In the genomic region with DNA sequence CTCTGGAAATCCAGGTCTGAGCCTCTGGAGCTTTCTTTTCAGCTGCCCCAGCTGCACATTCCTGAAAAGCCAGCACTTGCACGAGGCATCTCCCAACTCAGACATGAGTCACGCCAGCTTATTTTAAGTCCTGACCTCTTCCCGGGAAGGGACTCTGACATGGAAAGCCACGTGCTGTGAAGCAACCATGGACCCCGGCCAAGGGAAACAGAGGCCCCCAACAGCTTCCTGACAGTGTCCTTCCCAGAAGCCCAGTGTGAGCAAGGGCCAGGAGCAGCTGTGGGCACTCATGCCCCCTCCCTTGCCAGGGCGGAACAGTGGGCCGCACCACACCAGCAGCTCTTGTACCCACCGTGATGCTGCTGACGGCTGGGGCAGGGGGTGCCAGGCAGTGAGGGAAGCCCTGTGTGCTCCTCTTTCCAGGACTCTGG, we compare ENCODE assay signal across 11 cellular contexts.
A peak's percentile ranks its signal among the peaks of the same experiment; 100 is the strongest.
DNase-seq lines count a peak whose midpoint lies in the region; ATAC-seq, FAIRE-seq and TF ChIP-seq lines count a peak whose summit lies in the region.
"Had no signal": no experiment of that assay in that cellular context is flagged by ENCODE, and none has a peak within 500 bp of the region (broad histone marks: within the 10 kb centered on the region; RNA-seq: fewer than 3 reads in every experiment).

No MANE protein-coding gene starts in this region.

- H3K9ac ChIP-seq in keratinocyte (ENCODE audit: control insufficient read depth, extremely low read depth, insufficient read depth, low read length) = no peak overlapping the region
- H3K9ac ChIP-seq in skeletal muscle satellite cell (ENCODE audit: low read depth, low read length) = no peak overlapping the region

- no peaks in the 10 kb centered on the region for H3K36me3 ChIP-seq in keratinocyte (ENCODE audit: control insufficient read depth in 2 of 2, extremely low read depth in 1 of 2, insufficient read depth in 2 of 2, low read length in 2 of 2)
- no peaks in the 10 kb centered on the region for H3K36me3 ChIP-seq in skeletal muscle satellite cell (ENCODE audit: insufficient read depth, low read length)

- TF ChIP-seq CTCF in cardiac fibroblast (IDR thresholded peaks at IDR 0.05; ENCODE audit: low read depth, low read length) (no peak), keratinocyte (optimal IDR thresholded peaks at IDR 0.05 in 1 of 3, IDR thresholded peaks at IDR 0.05 in 1 of 3, conservative IDR thresholded peaks at IDR 0.05 in 1 of 3; ENCODE audit: extremely low read depth in 1 of 3, insufficient read depth in 2 of 3, low read length in 3 of 3) (no peak)

- H3K27ac ChIP-seq in keratinocyte (ENCODE audit: control insufficient read depth, insufficient read depth, low read length) = no peak overlapping the region

- H3K9me1 ChIP-seq in keratinocyte (ENCODE audit: control insufficient read depth, extremely low read depth, insufficient read depth, low read length) = no peaks in the 10 kb centered on the region

- H3K4me3 ChIP-seq in cardiac fibroblast (replicated peaks in 1 of 2; ENCODE audit: low read depth in 2 of 2, low read length in 2 of 2) (no peak overlapping the region), keratinocyte (ENCODE audit: control insufficient read depth in 2 of 3, extremely low read depth in 1 of 3, insufficient read depth in 2 of 3, low read depth in 1 of 3, low read length in 3 of 3) (no peak overlapping the region), skeletal muscle satellite cell (ENCODE audit: low read length) (no peak overlapping the region)

- peak overlapping the region; percentile 54 for H3K4me2 ChIP-seq in keratinocyte (ENCODE audit: control insufficient read depth, extremely low read depth, insufficient read depth, low read depth, low read length)
- H3K4me2 ChIP-seq in skeletal muscle satellite cell (ENCODE audit: low read length) = peak overlapping the region; percentile 37

- H3K27me3 ChIP-seq in keratinocyte (ENCODE audit: control insufficient read depth, extremely low read depth, insufficient read depth, low read length) (no peaks in the 10 kb centered on the region), skeletal muscle satellite cell (ENCODE audit: control insufficient read depth, insufficient read depth, low read length) (no peaks in the 10 kb centered on the region)

- dilution Hi-C loops in keratinocyte (cut with MboI; ENCODE audit: extremely low pct_ligation_motif_present, low sequenced_read_pairs) = no loop called here

- H2AFZ ChIP-seq in keratinocyte (ENCODE audit: control insufficient read depth, low read length) = no peak overlapping the region

- H3K79me2 ChIP-seq in keratinocyte (ENCODE audit: control insufficient read depth, insufficient read depth, low read length) = no peaks in the 10 kb centered on the region

- no peak for ATAC-seq in HG02884 (IDR thresholded peaks at IDR 0.05; ENCODE audit: unreplicated experiment)

- peaks cover 13% of the 10 kb centered on the region for H3K4me1 ChIP-seq in keratinocyte (ENCODE audit: control insufficient read depth, extremely low read depth, insufficient read depth, low read length)
- peaks cover 13% of the 10 kb centered on the region for H3K4me1 ChIP-seq in skeletal muscle satellite cell (ENCODE audit: control insufficient read depth, insufficient read depth, low read length)

- POLR2A ChIA-PET in HEK293T (lab: Yijun Ruan, JAX) = no interaction called here

- CTCF ChIA-PET in HEK293T (lab: Yijun Ruan, JAX) = interaction anchor here (0.5 to 1.0 kb wide), 2 partner anchors 26 to 77 kb away, joined by 3 read pairs; no protein-coding TSS in a partner anchor

- H4K20me1 ChIP-seq in keratinocyte (ENCODE audit: control insufficient read depth, extremely low read depth, insufficient read depth, low read length) = no peaks in the 10 kb centered on the region

- H3K9me3 ChIP-seq in keratinocyte (ENCODE audit: control insufficient read depth, low read depth, low read length) (no peaks in the 10 kb centered on the region), skeletal muscle satellite cell (replicated peaks; ENCODE audit: low read length) (no peaks in the 10 kb centered on the region)

- DNase-seq in HEK293T (ENCODE audit: extremely low spot score) = no peak
- DNase-seq in cardiac fibroblast (ENCODE audit: low read depth in 2 of 2) = peak; percentile 62 to 94
- peak; percentile 66 for DNase-seq in keratinocyte (ENCODE audit: low read depth, low spot score)
- DNase-seq in NCI-H345 treated with DMSO at 0.1 percent for 48 hours (lab: John Stamatoyannopoulos, UW; ENCODE audit: unreplicated experiment) = no peak
- no peak for DNase-seq in NCI-H748 (lab: John Stamatoyannopoulos, UW; ENCODE audit: unreplicated experiment)
- DNase-seq in NCI-H446 (lab: John Stamatoyannopoulos, UW) = no peak
- DNase-seq: activated CD4-positive, CD25-positive, alpha-beta regulatory T cell treated with anti-CD3 and anti-CD28 coated beads, Interleukin-2, amount 50 U/mL, for 72 hours; effector CD8-positive, alpha-beta T cell; NCI-H146 had no signal

- peak; percentile 97 for FAIRE-seq in keratinocyte (lab: Jason Lieb, UNC)

TF ChIP-seq in HEK293T, 16 proteins besides CTCF, POLR2A, EP300 and RAD21:
- TF ChIP-seq L3MBTL2 (conservative IDR thresholded peaks at IDR 0.05) (peak; percentile 34; the same call in 1 of the 2 replicates), HDGF (IDR thresholded peaks at IDR 0.05; ENCODE audit: borderline replicate concordance) (no peak)

Comparison
In these comparisons a context has a peak if more than half of its experiments do, and no peak if none do; other contexts are left out.
1. DNase-seq: peak in cardiac fibroblast (2 of 2) and keratinocyte (single experiment); none in HEK293T (single experiment), NCI-H345 treated with DMSO at 0.1 percent for 48 hours (single experiment), NCI-H748 (single experiment) and NCI-H446 (0 of 2).